In genomic region chr19:18608805-18609716, GRCh38 we compare ENCODE assay signal across 22 cellular contexts. TPM values are rescaled to one million over a fixed set of nuclear protein-coding genes. Genes with fewer than 3 reads are reported as not detected.
A peak's percentile ranks its signal among the peaks of the same experiment; 100 is the strongest.
DNase-seq lines count a peak whose midpoint lies in the region; ATAC-seq, FAIRE-seq and TF ChIP-seq lines count a peak whose summit lies in the region.
"Had no signal": no experiment of that assay in that cellular context is flagged by ENCODE, and none has a peak within 500 bp of the region (broad histone marks: within the 10 kb centered on the region; RNA-seq: fewer than 3 reads in every experiment).

No MANE protein-coding gene starts in this region.

- H3K36me3 Mint-ChIP-seq in brain (no peaks in the 10 kb centered on the region), nephron (ENCODE audit: low read depth) (no peaks in the 10 kb centered on the region)

- no peaks in the 10 kb centered on the region for H3K9me3 ChIP-seq in HepG2 (ENCODE audit: low read length)
- H3K9me3 ChIP-seq in right lobe of liver, result no peaks in the 10 kb centered on the region
- no peaks in the 10 kb centered on the region for H3K9me3 ChIP-seq in upper lobe of left lung
- H3K9me3 ChIP-seq: A549 had no signal

- POLR2A ChIA-PET in HepG2 (lab: Yijun Ruan, JAX), result interaction anchor here (1.7 kb wide), 1 partner anchor 21 kb away, joined by 14 read pairs; the partner anchor contains the start of gene REX1BD

- TF ChIP-seq EP300 in HepG2 (IDR thresholded peaks at IDR 0.05; ENCODE audit: low read depth in 2 of 2, low read length in 2 of 2), result no peak
- TF ChIP-seq EP300 in HepG2 (CRISPR knock-in tag; IDR thresholded peaks at IDR 0.05; ENCODE audit: borderline replicate concordance), result no peak
- TF ChIP-seq EP300 in upper lobe of left lung (IDR thresholded peaks at IDR 0.05), result no peak

- no peak for TF ChIP-seq CTCF in HepG2 (CRISPR knock-in tag; IDR thresholded peaks at IDR 0.05)
- no peak for TF ChIP-seq CTCF in right lobe of liver (IDR thresholded peaks at IDR 0.05)
- no peak for TF ChIP-seq CTCF in brain (conservative IDR thresholded peaks at IDR 0.05)
- TF ChIP-seq CTCF in nephron (IDR thresholded peaks at IDR 0.05; ENCODE audit: unreplicated experiment in 3 of 3), result no peak
- no peak for TF ChIP-seq CTCF in upper lobe of left lung (IDR thresholded peaks at IDR 0.05)

- H3K36me3 ChIP-seq in HepG2 (replicated peaks in 1 of 2; ENCODE audit: control insufficient read depth in 1 of 2, insufficient read depth in 2 of 2, low read length in 2 of 2), result no peaks in the 10 kb centered on the region; a peak in 1 of 5 replicates
- H3K36me3 ChIP-seq in right lobe of liver, result no peaks in the 10 kb centered on the region
- H3K36me3 ChIP-seq in upper lobe of left lung, result no peaks in the 10 kb centered on the region

- no peak for TF ChIP-seq RAD21 in HepG2 (CRISPR knock-in tag; IDR thresholded peaks at IDR 0.05)

- no peak for DNase-seq in HepG2 (ENCODE audit: low spot score)
- DNase-seq in right lobe of liver, result no peak
- DNase-seq in NCI-H1694 (lab: John Stamatoyannopoulos, UW), result no peak
- DNase-seq in upper lobe of left lung, result no peak
- DNase-seq in Right ventricle myocardium inferior (ENCODE audit: missing footprints), result no peak
- DNase-seq: COR-L47, DMS153, H9, KBM-7, NCI-H1436, NCI-H2029 treated with DMSO at 0.1 percent for 48 hours, NCI-H2171 treated with DMSO at 0.1 percent for 48 hours, NCI-H446 treated with DMSO at 0.1 percent for 48 hours, NCI-H748 treated with DMSO at 0.1 percent for 48 hours, OCI-M1, RPMI8226 had no signal

- H3K9me3 Mint-ChIP-seq in brain (no peaks in the 10 kb centered on the region), nephron (no peaks in the 10 kb centered on the region)

- BruUV-seq in HepG2 (replicated peaks; lab: Mats Ljungman, UMichigan), result no TSS peak

- no peak overlapping the region for H2AFZ ChIP-seq in HepG2 (ENCODE audit: low read length)

- H3K4me2 ChIP-seq in HepG2 (ENCODE audit: low read depth, low read length), result peak overlapping the region; percentile 100

- peak; percentile 4 for FAIRE-seq in HepG2 (lab: Jason Lieb, UNC)
- FAIRE-seq: A549, GM19239 had no signal

- peaks cover 0 to 7% of the 10 kb centered on the region in 2 experiments; a peak in 2 of 5 replicates for H3K27me3 ChIP-seq in HepG2 (ENCODE audit: control insufficient read depth in 1 of 2, insufficient read depth in 2 of 2, low read length in 2 of 2)
- H3K27me3 ChIP-seq in right lobe of liver, result peaks cover 0 to 36% of the 10 kb centered on the region in 2 donors
- peaks cover 2 to 86% (median 54%) of the 10 kb centered on the region in 4 donors for H3K27me3 ChIP-seq in upper lobe of left lung

- WGBS in HepG2 (ENCODE audit: low lambda C conversion rate), result 54% methylated on average over 9 of the region's 9 CpGs
- WGBS in right lobe of liver (ENCODE audit: insufficient coverage, low coverage, low lambda C conversion rate, missing lambda C conversion rate), result 34% methylated on average over 9 of the region's 9 CpGs
- WGBS in upper lobe of left lung, 2 donors, result 54 to 58% methylated on average over 9 of the region's 9 CpGs

- H3K27ac ChIP-seq in HepG2 (ENCODE audit: extremely low read length, insufficient read depth, low read length), result no peak overlapping the region
- no peak overlapping the region for H3K27ac ChIP-seq in right lobe of liver
- no peak overlapping the region for H3K27ac ChIP-seq in upper lobe of left lung
- H3K27ac ChIP-seq: A549, C4-2B had no signal

- CTCF ChIA-PET in HepG2 (lab: Yijun Ruan, JAX; ENCODE audit: low intra/inter-chr PET ratio, low total read pairs), result no interaction called here

- in situ Hi-C loops in HepG2 (cut with HindIII; ENCODE audit: extremely low pct_ligation_motif_present, low pct_unique_long_range_greater_than_20kb), result no loop called here

- peaks cover 18% of the 10 kb centered on the region for H3K79me2 ChIP-seq in HepG2 (ENCODE audit: insufficient read depth, low read length)

- peaks cover 15% of the 10 kb centered on the region; the same call in 1 of the 2 replicates for H4K20me1 ChIP-seq in HepG2 (ENCODE audit: insufficient read depth, low read length)

- intact Hi-C loops in HepG2 (cut with micrococcal nuclease; ENCODE audit: unreplicated experiment), result no loop called here
- intact Hi-C loops in right lobe of liver (cut with DNase I), result no loop called here
- intact Hi-C loops in Right ventricle myocardium inferior (cut with DNase I), result no loop called here

- no peak for ATAC-seq in HepG2
- ATAC-seq in right lobe of liver, result no peak
- ATAC-seq in upper lobe of left lung (ENCODE audit: low FRiP score in 2 of 2), result no peak
- no peak for ATAC-seq in Right ventricle myocardium inferior
- ATAC-seq in GM18858 (IDR thresholded peaks at IDR 0.05; ENCODE audit: unreplicated experiment), result no peak
- ATAC-seq: A549 had no signal

- H3K27ac Mint-ChIP-seq in brain (no peak overlapping the region), nephron (no peak overlapping the region)
- H3K27ac Mint-ChIP-seq: H9 had no signal

- H3K4me1 ChIP-seq in HepG2 (ENCODE audit: insufficient read depth, low read length) (peaks cover 67% of the 10 kb centered on the region), right lobe of liver (peaks cover 0 to 7% (median 0%) of the 10 kb centered on the region in 4 donors), upper lobe of left lung (peaks cover 48 to 71% (median 53%) of the 10 kb centered on the region in 4 donors)

- H3K4me3 ChIP-seq in HepG2 (replicated peaks in 1 of 3; ENCODE audit: insufficient read depth in 1 of 3, low read depth in 2 of 3, low read length in 3 of 3) (peak overlapping the region in 2 of 3 experiments; percentile 67 to 82; a peak in 3 of 6 replicates), right lobe of liver (no peak overlapping the region), upper lobe of left lung (no peak overlapping the region)

- H3K9ac ChIP-seq in HepG2 (ENCODE audit: insufficient read depth, low read depth, low read length), result no peak overlapping the region

- TF ChIP-seq POLR2A in HepG2 (IDR thresholded peaks at IDR 0.05; ENCODE audit: insufficient read depth in 1 of 2, low read depth in 2 of 2, low read length in 2 of 2), result no peak
- TF ChIP-seq POLR2A in right lobe of liver (IDR thresholded peaks at IDR 0.05), result no peak
- TF ChIP-seq POLR2A in upper lobe of left lung (IDR thresholded peaks at IDR 0.05), result no peak

- H3K27me3 Mint-ChIP-seq in brain, result peaks cover 76% of the 10 kb centered on the region
- peaks cover 87% of the 10 kb centered on the region for H3K27me3 Mint-ChIP-seq in nephron (ENCODE audit: low read depth)

- H3K4me3 Mint-ChIP-seq in brain (peak overlapping the region; percentile 13 to 41 (median 36)), nephron (peak overlapping the region; percentile 7 to 69 (median 46))

- peaks cover 43% of the 10 kb centered on the region for H3K4me1 Mint-ChIP-seq in brain
- peaks cover 19% of the 10 kb centered on the region for H3K4me1 Mint-ChIP-seq in nephron

RNA-seq across cellular contexts. Expression of gene CRLF1, which starts 2.5 kb away (rescaled TPM):
- 105 and 217 TPM in 2 replicates for total RNA-seq in HepG2 (2016; rRNA removed; fragmentation: Illumina TruSeq; extraction: Trizol)
- total RNA-seq in HepG2 (2016; cell fraction: cytosol; rRNA removed; fragmentation: Illumina TruSeq; extraction: Trizol; ENCODE audit: low read depth), result 96.8 and 118 TPM in 2 replicates
- total RNA-seq in HepG2 (2016; cell fraction: insoluble cytoplasmic fraction; rRNA removed; fragmentation: Illumina TruSeq; extraction: Trizol), result 97.5 and 221 TPM in 2 replicates
- total RNA-seq in HepG2 (2016; cell fraction: membrane; rRNA removed; fragmentation: Illumina TruSeq; extraction: Trizol), result 191 and 193 TPM in 2 replicates
- total RNA-seq in HepG2 (2016; cell fraction: nucleus; rRNA removed; fragmentation: Illumina TruSeq; extraction: Trizol), result 219 and 265 TPM in 2 replicates
- 296 and 337 TPM in 2 replicates for polyA plus RNA-seq in HepG2 (2011; rRNA removed)
- 347 and 628 TPM in 2 replicates for polyA plus RNA-seq in HepG2 (2011; cell fraction: cytosol; rRNA removed)
- 244 and 327 TPM in 2 replicates for polyA plus RNA-seq in HepG2 (2011; cell fraction: nucleus; rRNA removed)
- polyA plus RNA-seq in HepG2 (2012), result 231 and 373 TPM in 2 replicates
- 150 and 176 TPM in 2 replicates for polyA plus RNA-seq in HepG2 (2016; cell fraction: cytosol; fragmentation: Illumina TruSeq; extraction: Trizol; ENCODE audit: low read depth)
- polyA plus RNA-seq in HepG2 (2016; cell fraction: insoluble cytoplasmic fraction; fragmentation: Illumina TruSeq; extraction: Trizol; ENCODE audit: low read depth), result 122 and 154 TPM in 2 replicates
- 207 and 208 TPM in 2 replicates for polyA plus RNA-seq in HepG2 (2016; cell fraction: membrane; fragmentation: Illumina TruSeq; extraction: Trizol; ENCODE audit: low read depth)
- 462 and 526 TPM in 2 replicates for polyA plus RNA-seq in HepG2 (2016; cell fraction: nucleus; fragmentation: Illumina TruSeq; extraction: Trizol; ENCODE audit: insufficient read depth, low read depth)
- polyA minus RNA-seq in HepG2 (2011; rRNA and poly(A)+ RNA removed; ENCODE audit: low replicate concordance), result 0.47 and 301 TPM in 2 replicates
- polyA minus RNA-seq in HepG2 (2011; cell fraction: cytosol; rRNA and poly(A)+ RNA removed), result 303 and 346 TPM in 2 replicates
- polyA minus RNA-seq in HepG2 (2011; cell fraction: nucleus; rRNA and poly(A)+ RNA removed), result 45.4 and 52.2 TPM in 2 replicates
- total RNA-seq in right lobe of liver, result 1 to 10 TPM in 2 of 6 experiments, under 1 TPM in 1, not detected in 3; 0.27 to 2.9 (median 1.2) TPM
- polyA plus RNA-seq in brain (ENCODE audit: insufficient read depth, low read depth, low replicate concordance), result 22.2 TPM
- total RNA-seq in upper lobe of left lung, result 10 to 100 TPM; 15.0 to 54.8 (median 20.0) TPM
- total RNA-seq in Right ventricle myocardium inferior, result 35.7 TPM

RNA-seq across cellular contexts. Expression of gene TMEM59L, which starts 3.6 kb away (rescaled TPM):
- total RNA-seq in HepG2 (2016; rRNA removed; fragmentation: Illumina TruSeq; extraction: Trizol) (0.69 and 0.97 TPM in 2 replicates), right lobe of liver (under 1 TPM in 2 of 6 experiments, not detected in 4; 0.31 to 0.43 TPM), upper lobe of left lung (1 to 10 TPM in 2 of 6 donors, under 1 TPM in 2, not detected in 2; 0.30 to 2.8 (median 1.0) TPM), Right ventricle myocardium inferior (2.8 TPM)
- 0.61 and 0.88 TPM in 2 replicates for total RNA-seq in HepG2 (2016; cell fraction: cytosol; rRNA removed; fragmentation: Illumina TruSeq; extraction: Trizol; ENCODE audit: low read depth)
- total RNA-seq in HepG2 (2016; cell fraction: insoluble cytoplasmic fraction; rRNA removed; fragmentation: Illumina TruSeq; extraction: Trizol), result 0.77 and 1.4 TPM in 2 replicates
- 0.49 and 0.65 TPM in 2 replicates for total RNA-seq in HepG2 (2016; cell fraction: membrane; rRNA removed; fragmentation: Illumina TruSeq; extraction: Trizol)
- total RNA-seq in HepG2 (2016; cell fraction: nucleus; rRNA removed; fragmentation: Illumina TruSeq; extraction: Trizol), result 2.3 and 2.7 TPM in 2 replicates
- polyA plus RNA-seq in HepG2 (2011; rRNA removed) (5.5 and 7.2 TPM in 2 replicates), brain (ENCODE audit: insufficient read depth, low read depth, low replicate concordance) (124 TPM)
- 4.1 and 4.6 TPM in 2 replicates for polyA plus RNA-seq in HepG2 (2011; cell fraction: cytosol; rRNA removed)
- 71.3 and 86.8 TPM in 2 replicates for polyA plus RNA-seq in HepG2 (2011; cell fraction: nucleus; rRNA removed)
- polyA plus RNA-seq in HepG2 (2012), result 8.3 and 22.3 TPM in 2 replicates
- polyA plus RNA-seq in HepG2 (2016; cell fraction: cytosol; fragmentation: Illumina TruSeq; extraction: Trizol; ENCODE audit: low read depth), result 1.0 and 2.0 TPM in 2 replicates
- polyA plus RNA-seq in HepG2 (2016; cell fraction: insoluble cytoplasmic fraction; fragmentation: Illumina TruSeq; extraction: Trizol; ENCODE audit: low read depth), result 1.7 and 1.9 TPM in 2 replicates
- polyA plus RNA-seq in HepG2 (2016; cell fraction: membrane; fragmentation: Illumina TruSeq; extraction: Trizol; ENCODE audit: low read depth), result 1.6 TPM in 2 replicates
- 12.3 and 16.0 TPM in 2 replicates for polyA plus RNA-seq in HepG2 (2016; cell fraction: nucleus; fragmentation: Illumina TruSeq; extraction: Trizol; ENCODE audit: insufficient read depth, low read depth)
- polyA minus RNA-seq in HepG2 (2011; rRNA and poly(A)+ RNA removed; ENCODE audit: low replicate concordance), result 0.35 and 3.9 TPM in 2 replicates
- 1.4 and 4.3 TPM in 2 replicates for polyA minus RNA-seq in HepG2 (2011; cell fraction: cytosol; rRNA and poly(A)+ RNA removed)
- polyA minus RNA-seq in HepG2 (2011; cell fraction: nucleus; rRNA and poly(A)+ RNA removed), result 5.0 and 5.5 TPM in 2 replicates

RNA-seq across cellular contexts. Expression of gene REX1BD, which starts 20.5 kb away (rescaled TPM):
- total RNA-seq in HepG2 (2016; rRNA removed; fragmentation: Illumina TruSeq; extraction: Trizol), result 20.7 and 25.4 TPM in 2 replicates
- total RNA-seq in HepG2 (2016; cell fraction: cytosol; rRNA removed; fragmentation: Illumina TruSeq; extraction: Trizol; ENCODE audit: low read depth), result 16.9 and 18.9 TPM in 2 replicates
- total RNA-seq in HepG2 (2016; cell fraction: insoluble cytoplasmic fraction; rRNA removed; fragmentation: Illumina TruSeq; extraction: Trizol), result 21.8 and 27.1 TPM in 2 replicates
- 14.9 and 19.7 TPM in 2 replicates for total RNA-seq in HepG2 (2016; cell fraction: membrane; rRNA removed; fragmentation: Illumina TruSeq; extraction: Trizol)
- total RNA-seq in HepG2 (2016; cell fraction: nucleus; rRNA removed; fragmentation: Illumina TruSeq; extraction: Trizol), result 11.7 and 15.7 TPM in 2 replicates
- 7.5 and 7.6 TPM in 2 replicates for polyA plus RNA-seq in HepG2 (2011; rRNA removed)
- 10.8 and 16.3 TPM in 2 replicates for polyA plus RNA-seq in HepG2 (2011; cell fraction: cytosol; rRNA removed)
- polyA plus RNA-seq in HepG2 (2011; cell fraction: nucleus; rRNA removed), result 39.3 and 40.2 TPM in 2 replicates
- polyA plus RNA-seq in HepG2 (2012), result 8.3 and 10.1 TPM in 2 replicates
- polyA plus RNA-seq in HepG2 (2016; cell fraction: cytosol; fragmentation: Illumina TruSeq; extraction: Trizol; ENCODE audit: low read depth), result 9.6 and 12.0 TPM in 2 replicates
- polyA plus RNA-seq in HepG2 (2016; cell fraction: insoluble cytoplasmic fraction; fragmentation: Illumina TruSeq; extraction: Trizol; ENCODE audit: low read depth), result 11.7 and 12.2 TPM in 2 replicates
- polyA plus RNA-seq in HepG2 (2016; cell fraction: membrane; fragmentation: Illumina TruSeq; extraction: Trizol; ENCODE audit: low read depth), result 8.0 and 10.3 TPM in 2 replicates
- polyA plus RNA-seq in HepG2 (2016; cell fraction: nucleus; fragmentation: Illumina TruSeq; extraction: Trizol; ENCODE audit: insufficient read depth, low read depth), result 19.7 and 20.4 TPM in 2 replicates
- polyA minus RNA-seq in HepG2 (2011; rRNA and poly(A)+ RNA removed; ENCODE audit: low replicate concordance), result 2.0 and 4.9 TPM in 2 replicates
- 2.6 and 2.7 TPM in 2 replicates for polyA minus RNA-seq in HepG2 (2011; cell fraction: cytosol; rRNA and poly(A)+ RNA removed)
- 2.4 and 2.6 TPM in 2 replicates for polyA minus RNA-seq in HepG2 (2011; cell fraction: nucleus; rRNA and poly(A)+ RNA removed)
- total RNA-seq in right lobe of liver, result 10 to 100 TPM; 30.4 to 71.7 (median 45.6) TPM
- 32.9 TPM for polyA plus RNA-seq in brain (ENCODE audit: insufficient read depth, low read depth, low replicate concordance)
- total RNA-seq in upper lobe of left lung, result 100 to 1,000 TPM in 1 of 6 donors, 10 to 100 TPM in 5; 83.6 to 114 (median 91.6) TPM
- total RNA-seq in Right ventricle myocardium inferior, result 79.3 TPM

RNA-seq across cellular contexts. Expression of gene KLHL26, which starts 27.8 kb away (rescaled TPM):
- 1.7 and 3.4 TPM in 2 replicates for total RNA-seq in HepG2 (2016; rRNA removed; fragmentation: Illumina TruSeq; extraction: Trizol)
- total RNA-seq in HepG2 (2016; cell fraction: cytosol; rRNA removed; fragmentation: Illumina TruSeq; extraction: Trizol; ENCODE audit: low read depth), result 0.30 and 0.35 TPM in 2 replicates
- total RNA-seq in HepG2 (2016; cell fraction: insoluble cytoplasmic fraction; rRNA removed; fragmentation: Illumina TruSeq; extraction: Trizol), result 2.3 and 3.2 TPM in 2 replicates
- total RNA-seq in HepG2 (2016; cell fraction: membrane; rRNA removed; fragmentation: Illumina TruSeq; extraction: Trizol), result 1.5 TPM in 2 replicates
- total RNA-seq in HepG2 (2016; cell fraction: nucleus; rRNA removed; fragmentation: Illumina TruSeq; extraction: Trizol), result 2.7 and 3.4 TPM in 2 replicates
- polyA plus RNA-seq in HepG2 (2011; rRNA removed), result 1.2 and 1.5 TPM in 2 replicates
- polyA plus RNA-seq in HepG2 (2011; cell fraction: cytosol; rRNA removed), result 0.91 and 1.1 TPM in 2 replicates
- 3.2 and 6.3 TPM in 2 replicates for polyA plus RNA-seq in HepG2 (2011; cell fraction: nucleus; rRNA removed)
- 1.5 and 1.8 TPM in 2 replicates for polyA plus RNA-seq in HepG2 (2012)
- 0.21 and 0.23 TPM in 2 replicates for polyA plus RNA-seq in HepG2 (2016; cell fraction: cytosol; fragmentation: Illumina TruSeq; extraction: Trizol; ENCODE audit: low read depth)
- 2.2 and 3.4 TPM in 2 replicates for polyA plus RNA-seq in HepG2 (2016; cell fraction: insoluble cytoplasmic fraction; fragmentation: Illumina TruSeq; extraction: Trizol; ENCODE audit: low read depth)
- 0.58 and 0.76 TPM in 2 replicates for polyA plus RNA-seq in HepG2 (2016; cell fraction: membrane; fragmentation: Illumina TruSeq; extraction: Trizol; ENCODE audit: low read depth)
- 5.0 and 5.4 TPM in 2 replicates for polyA plus RNA-seq in HepG2 (2016; cell fraction: nucleus; fragmentation: Illumina TruSeq; extraction: Trizol; ENCODE audit: insufficient read depth, low read depth)
- polyA minus RNA-seq in HepG2 (2011; rRNA and poly(A)+ RNA removed; ENCODE audit: low replicate concordance), result 3.3 and 11.9 TPM in 2 replicates
- 5.0 and 6.3 TPM in 2 replicates for polyA minus RNA-seq in HepG2 (2011; cell fraction: cytosol; rRNA and poly(A)+ RNA removed)
- polyA minus RNA-seq in HepG2 (2011; cell fraction: nucleus; rRNA and poly(A)+ RNA removed), result 0.99 and 1.3 TPM in 2 replicates
- 1 to 10 TPM; 3.8 to 5.0 (median 4.7) TPM for total RNA-seq in right lobe of liver
- polyA plus RNA-seq in brain (ENCODE audit: insufficient read depth, low read depth, low replicate concordance), result 10.9 TPM
- total RNA-seq in upper lobe of left lung, result 10 to 100 TPM in 4 of 6 donors, 1 to 10 TPM in 2; 8.1 to 16.1 (median 12.1) TPM
- total RNA-seq in Right ventricle myocardium inferior, result 6.6 TPM

RNA-seq across cellular contexts. Expression of gene UBA52, which starts 37.4 kb away (rescaled TPM):
- total RNA-seq in HepG2 (2016; rRNA removed; fragmentation: Illumina TruSeq; extraction: Trizol), result 959 and 1,184 TPM in 2 replicates
- 1,298 and 1,315 TPM in 2 replicates for total RNA-seq in HepG2 (2016; cell fraction: cytosol; rRNA removed; fragmentation: Illumina TruSeq; extraction: Trizol; ENCODE audit: low read depth)
- 938 and 1,264 TPM in 2 replicates for total RNA-seq in HepG2 (2016; cell fraction: insoluble cytoplasmic fraction; rRNA removed; fragmentation: Illumina TruSeq; extraction: Trizol)
- 1,565 and 1,724 TPM in 2 replicates for total RNA-seq in HepG2 (2016; cell fraction: membrane; rRNA removed; fragmentation: Illumina TruSeq; extraction: Trizol)
- 276 and 314 TPM in 2 replicates for total RNA-seq in HepG2 (2016; cell fraction: nucleus; rRNA removed; fragmentation: Illumina TruSeq; extraction: Trizol)
- 1,655 and 1,782 TPM in 2 replicates for polyA plus RNA-seq in HepG2 (2011; rRNA removed)
- polyA plus RNA-seq in HepG2 (2011; cell fraction: cytosol; rRNA removed), result 2,000 and 3,037 TPM in 2 replicates
- 482 and 607 TPM in 2 replicates for polyA plus RNA-seq in HepG2 (2011; cell fraction: nucleus; rRNA removed)
- 1,641 and 1,658 TPM in 2 replicates for polyA plus RNA-seq in HepG2 (2012)
- 1,864 and 1,905 TPM in 2 replicates for polyA plus RNA-seq in HepG2 (2016; cell fraction: cytosol; fragmentation: Illumina TruSeq; extraction: Trizol; ENCODE audit: low read depth)
- 1,524 and 1,536 TPM in 2 replicates for polyA plus RNA-seq in HepG2 (2016; cell fraction: insoluble cytoplasmic fraction; fragmentation: Illumina TruSeq; extraction: Trizol; ENCODE audit: low read depth)
- 2,008 and 2,053 TPM in 2 replicates for polyA plus RNA-seq in HepG2 (2016; cell fraction: membrane; fragmentation: Illumina TruSeq; extraction: Trizol; ENCODE audit: low read depth)
- polyA plus RNA-seq in HepG2 (2016; cell fraction: nucleus; fragmentation: Illumina TruSeq; extraction: Trizol; ENCODE audit: insufficient read depth, low read depth), result 658 and 675 TPM in 2 replicates
- 1,990 and 2,943 TPM in 2 replicates for polyA minus RNA-seq in HepG2 (2011; rRNA and poly(A)+ RNA removed; ENCODE audit: low replicate concordance)
- 420 and 430 TPM in 2 replicates for polyA minus RNA-seq in HepG2 (2011; cell fraction: cytosol; rRNA and poly(A)+ RNA removed)
- 113 and 142 TPM in 2 replicates for polyA minus RNA-seq in HepG2 (2011; cell fraction: nucleus; rRNA and poly(A)+ RNA removed)
- 100 to 1,000 TPM; 256 to 470 (median 406) TPM for total RNA-seq in right lobe of liver
- 1,684 TPM for polyA plus RNA-seq in brain (ENCODE audit: insufficient read depth, low read depth, low replicate concordance)
- 100 to 1,000 TPM; 127 to 988 (median 458) TPM for total RNA-seq in upper lobe of left lung
- 737 TPM for total RNA-seq in Right ventricle myocardium inferior

Comparison
In these comparisons a context has a peak if more than half of its experiments do, and no peak if none do; other contexts are left out.
1. H3K4me3 ChIP-seq: peak in HepG2 (2 of 3); none in right lobe of liver (0 of 3) and upper lobe of left lung (0 of 4).